1 cellular context compared by ENCODE assay signal in the genomic region with DNA sequence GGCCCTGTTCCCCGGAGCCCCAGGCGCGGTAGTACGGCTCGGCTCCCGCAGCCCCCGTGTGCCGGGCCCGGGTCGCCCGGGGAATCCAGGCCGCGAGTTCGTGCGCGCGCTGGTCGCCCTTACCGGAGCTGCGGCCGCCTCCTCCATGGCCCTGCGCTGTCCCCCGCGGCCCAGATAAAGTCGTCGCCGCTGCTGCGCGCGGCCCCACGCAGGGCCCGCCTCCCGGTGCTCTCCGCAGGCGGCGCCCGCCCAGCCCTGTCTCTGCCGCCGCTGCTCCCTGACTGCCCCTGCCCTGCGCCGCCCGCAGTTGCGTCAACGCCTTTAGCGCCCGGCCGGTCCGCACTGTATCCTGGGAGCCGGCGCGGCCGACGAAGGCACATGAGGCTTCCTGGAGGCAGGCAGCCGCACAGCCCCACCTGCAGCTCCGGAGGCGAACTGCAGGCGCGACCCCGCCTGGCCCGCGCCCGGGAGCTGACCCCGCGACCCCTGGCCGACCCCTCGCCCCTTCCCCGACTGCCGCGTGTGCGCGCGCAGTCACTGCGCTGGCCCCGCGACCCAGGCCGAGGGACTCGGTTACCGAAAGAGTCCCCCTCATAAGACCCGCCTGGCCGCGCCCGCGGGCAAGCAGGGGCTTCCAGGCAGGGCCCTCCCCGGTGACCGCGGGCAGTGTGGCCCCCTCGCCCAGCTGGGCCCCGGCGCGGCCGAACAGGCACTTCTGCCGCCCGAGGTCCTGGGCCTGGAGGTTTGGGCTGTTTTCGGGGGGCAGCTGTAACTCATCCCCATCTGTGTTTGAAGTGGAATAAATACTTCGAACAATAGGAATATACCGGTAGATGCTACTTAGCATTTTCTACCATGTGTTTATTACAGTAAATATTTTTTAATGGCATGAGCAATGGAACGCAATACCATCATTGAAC.
A peak's percentile ranks its signal among the peaks of the same experiment; 100 is the strongest.
TF ChIP-seq lines count a peak whose summit lies in the region.

No MANE protein-coding gene starts in this region.

TF ChIP-seq in K562, 482 proteins besides CTCF, POLR2A, EP300 and RAD21 (continued from another document and continues in another):
- TF ChIP-seq, protein P1, sequence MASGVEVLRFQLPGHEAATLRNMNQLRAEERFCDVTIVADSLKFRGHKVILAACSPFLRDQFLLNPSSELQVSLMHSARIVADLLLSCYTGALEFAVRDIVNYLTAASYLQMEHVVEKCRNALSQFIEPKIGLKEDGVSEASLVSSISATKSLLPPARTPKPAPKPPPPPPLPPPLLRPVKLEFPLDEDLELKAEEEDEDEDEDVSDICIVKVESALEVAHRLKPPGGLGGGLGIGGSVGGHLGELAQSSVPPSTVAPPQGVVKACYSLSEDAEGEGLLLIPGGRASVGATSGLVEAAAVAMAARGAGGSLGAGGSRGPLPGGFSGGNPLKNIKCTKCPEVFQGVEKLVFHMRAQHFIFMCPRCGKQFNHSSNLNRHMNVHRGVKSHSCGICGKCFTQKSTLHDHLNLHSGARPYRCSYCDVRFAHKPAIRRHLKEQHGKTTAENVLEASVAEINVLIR (CRISPR knock-in tag; IDR thresholded peaks at IDR 0.05): peak; percentile 66
- TF ChIP-seq BCL6 (CRISPR knock-in tag; IDR thresholded peaks at IDR 0.05) (peak; percentile 6), GATAD2B (IDR thresholded peaks at IDR 0.05; ENCODE audit: borderline replicate concordance) (peak; percentile 98), CBFA2T3 (IDR thresholded peaks at IDR 0.05) (0 out of 2 replicates have a peak, but pooled peaks have one; percentile 5), ARID1B (IDR thresholded peaks at IDR 0.05) (no peak), C11orf30 (IDR thresholded peaks at IDR 0.05; ENCODE audit: low read depth) (peak; percentile 70), RAD51 (IDR thresholded peaks at IDR 0.05; ENCODE audit: borderline replicate concordance, low read depth) (no peak), YY1 (IDR thresholded peaks at IDR 0.05; ENCODE audit: borderline replicate concordance in 1 of 3, control insufficient read depth in 1 of 3, extremely low read depth in 1 of 3, insufficient read depth in 3 of 3, insufficient read length in 1 of 3, insufficient replicate concordance in 2 of 3, low read depth in 1 of 3, low read length in 2 of 3) (peak in 2 of 3 experiments; percentile 76 to 77), POLR2B (IDR thresholded peaks at IDR 0.05; ENCODE audit: low read depth, partially characterized antibody) (peak; percentile 44), PHF8 (IDR thresholded peaks at IDR 0.05; ENCODE audit: borderline replicate concordance, low read length) (peak; percentile 87; the same call in 1 of the 2 replicates), CSDE1 (IDR thresholded peaks at IDR 0.05) (no peak; a peak in 1 of 4 replicates), RBM22 (IDR thresholded peaks at IDR 0.05; ENCODE audit: low read depth, low read length, poor library complexity, severe bottlenecking) (peak; percentile 79), CBX1 (IDR thresholded peaks at IDR 0.05; ENCODE audit: low read depth) (peak; percentile 93; the same call in 1 of the 2 replicates), MCM5 (IDR thresholded peaks at IDR 0.05; ENCODE audit: low read depth) (no peak), NELFE (IDR thresholded peaks at IDR 0.05; ENCODE audit: insufficient read depth, insufficient read length) (no peak), SRF (CRISPR knock-in tag; IDR thresholded peaks at IDR 0.05) (peak in 1 of 2 experiments; percentile 72; a peak in 2 of 4 replicates), ZKSCAN3 (CRISPR knock-in tag; IDR thresholded peaks at IDR 0.05) (no peak), POLR2H (tag; IDR thresholded peaks at IDR 0.05; ENCODE audit: low read depth) (peak; percentile 31; the same call in 1 of the 2 replicates), PHF20 (IDR thresholded peaks at IDR 0.05; ENCODE audit: partially characterized antibody) (peak; percentile 73), ZNF134 (CRISPR knock-in tag; conservative IDR thresholded peaks at IDR 0.05) (no peak; the same call in 1 of the 2 replicates), ZFP1 (CRISPR knock-in tag; IDR thresholded peaks at IDR 0.05) (no peak), DMBX1 (CRISPR knock-in tag; IDR thresholded peaks at IDR 0.05; ENCODE audit: borderline replicate concordance) (no peak), ZC3H4 (CRISPR knock-in tag; IDR thresholded peaks at IDR 0.05; ENCODE audit: borderline replicate concordance) (0 out of 2 replicates have a peak, but pooled peaks have one; percentile 67), TCF7L2 (IDR thresholded peaks at IDR 0.05; ENCODE audit: low read depth, low read length) (no peak), ESRRB (CRISPR knock-in tag; IDR thresholded peaks at IDR 0.05; ENCODE audit: borderline replicate concordance) (no peak), FOS (IDR thresholded peaks at IDR 0.05; ENCODE audit: extremely low read depth, insufficient read length) (no peak), CHD1 (IDR thresholded peaks at IDR 0.05; ENCODE audit: low read length) (peak; percentile 23), COPS2 (conservative IDR thresholded peaks at IDR 0.05) (no peak), POU5F1 (IDR thresholded peaks at IDR 0.05; ENCODE audit: borderline replicate concordance, low read depth, low read length, partially characterized antibody) (no peak), NCOA4 (IDR thresholded peaks at IDR 0.05; ENCODE audit: partially characterized antibody) (no peak), ZNF785 (CRISPR knock-in tag; IDR thresholded peaks at IDR 0.05) (no peak), PCBP1 (IDR thresholded peaks at IDR 0.05; ENCODE audit: low read depth, low read length, poor library complexity, severe bottlenecking) (peak; percentile 56), ELF2 (CRISPR knock-in tag; IDR thresholded peaks at IDR 0.05) (0 out of 2 replicates have a peak, but pooled peaks have one; percentile 55), NR4A1 (CRISPR knock-in tag; IDR thresholded peaks at IDR 0.05) (peak; percentile 45; the same call in 1 of the 2 replicates), NR4A1 (tag; IDR thresholded peaks at IDR 0.05) (peak; percentile 76; the same call in 1 of the 2 replicates), PML (IDR thresholded peaks at IDR 0.05; ENCODE audit: low read length) (peak; percentile 53; the same call in 1 of the 2 replicates), ETV6 (IDR thresholded peaks at IDR 0.05; ENCODE audit: borderline replicate concordance in 1 of 2, low read depth in 2 of 2, low read length in 1 of 2) (peak in 1 of 2 experiments; percentile 24; a peak in 1 of 4 replicates), ETV6 (CRISPR knock-in tag; IDR thresholded peaks at IDR 0.05; ENCODE audit: borderline replicate concordance) (peak; percentile 60; the same call in 1 of the 2 replicates), MCM2 (IDR thresholded peaks at IDR 0.05; ENCODE audit: low read depth) (no peak), SAP30 (IDR thresholded peaks at IDR 0.05; ENCODE audit: borderline replicate concordance, insufficient read depth, low read depth, low read length, poor library complexity, severe bottlenecking) (peak; percentile 74), SUPT5H (IDR thresholded peaks at IDR 0.05) (peak; percentile 75), ZNF445 (CRISPR knock-in tag; IDR thresholded peaks at IDR 0.05; ENCODE audit: low read depth) (no peak), CEBPG (CRISPR knock-in tag; IDR thresholded peaks at IDR 0.05) (peak; percentile 97), CEBPG (tag; conservative IDR thresholded peaks at IDR 0.05 in 1 of 2, IDR thresholded peaks at IDR 0.05 in 1 of 2) (peak; percentile 88 to 94), ELF1 (tag; IDR thresholded peaks at IDR 0.05) (peak; percentile 93)
- TF ChIP-seq, protein P2, sequence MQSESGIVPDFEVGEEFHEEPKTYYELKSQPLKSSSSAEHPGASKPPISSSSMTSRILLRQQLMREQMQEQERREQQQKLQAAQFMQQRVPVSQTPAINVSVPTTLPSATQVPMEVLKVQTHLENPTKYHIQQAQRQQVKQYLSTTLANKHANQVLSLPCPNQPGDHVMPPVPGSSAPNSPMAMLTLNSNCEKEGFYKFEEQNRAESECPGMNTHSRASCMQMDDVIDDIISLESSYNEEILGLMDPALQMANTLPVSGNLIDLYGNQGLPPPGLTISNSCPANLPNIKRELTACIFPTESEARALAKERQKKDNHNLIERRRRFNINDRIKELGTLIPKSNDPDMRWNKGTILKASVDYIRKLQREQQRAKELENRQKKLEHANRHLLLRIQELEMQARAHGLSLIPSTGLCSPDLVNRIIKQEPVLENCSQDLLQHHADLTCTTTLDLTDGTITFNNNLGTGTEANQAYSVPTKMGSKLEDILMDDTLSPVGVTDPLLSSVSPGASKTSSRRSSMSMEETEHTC (IDR thresholded peaks at IDR 0.05): peak; percentile 63; the same call in 1 of the 2 replicates
- TF ChIP-seq, protein P3, sequence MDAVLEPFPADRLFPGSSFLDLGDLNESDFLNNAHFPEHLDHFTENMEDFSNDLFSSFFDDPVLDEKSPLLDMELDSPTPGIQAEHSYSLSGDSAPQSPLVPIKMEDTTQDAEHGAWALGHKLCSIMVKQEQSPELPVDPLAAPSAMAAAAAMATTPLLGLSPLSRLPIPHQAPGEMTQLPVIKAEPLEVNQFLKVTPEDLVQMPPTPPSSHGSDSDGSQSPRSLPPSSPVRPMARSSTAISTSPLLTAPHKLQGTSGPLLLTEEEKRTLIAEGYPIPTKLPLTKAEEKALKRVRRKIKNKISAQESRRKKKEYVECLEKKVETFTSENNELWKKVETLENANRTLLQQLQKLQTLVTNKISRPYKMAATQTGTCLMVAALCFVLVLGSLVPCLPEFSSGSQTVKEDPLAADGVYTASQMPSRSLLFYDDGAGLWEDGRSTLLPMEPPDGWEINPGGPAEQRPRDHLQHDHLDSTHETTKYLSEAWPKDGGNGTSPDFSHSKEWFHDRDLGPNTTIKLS (IDR thresholded peaks at IDR 0.05; ENCODE audit: borderline replicate concordance, low read depth): peak; percentile 69; the same call in 1 of the 2 replicates
- TF ChIP-seq, protein P4, sequence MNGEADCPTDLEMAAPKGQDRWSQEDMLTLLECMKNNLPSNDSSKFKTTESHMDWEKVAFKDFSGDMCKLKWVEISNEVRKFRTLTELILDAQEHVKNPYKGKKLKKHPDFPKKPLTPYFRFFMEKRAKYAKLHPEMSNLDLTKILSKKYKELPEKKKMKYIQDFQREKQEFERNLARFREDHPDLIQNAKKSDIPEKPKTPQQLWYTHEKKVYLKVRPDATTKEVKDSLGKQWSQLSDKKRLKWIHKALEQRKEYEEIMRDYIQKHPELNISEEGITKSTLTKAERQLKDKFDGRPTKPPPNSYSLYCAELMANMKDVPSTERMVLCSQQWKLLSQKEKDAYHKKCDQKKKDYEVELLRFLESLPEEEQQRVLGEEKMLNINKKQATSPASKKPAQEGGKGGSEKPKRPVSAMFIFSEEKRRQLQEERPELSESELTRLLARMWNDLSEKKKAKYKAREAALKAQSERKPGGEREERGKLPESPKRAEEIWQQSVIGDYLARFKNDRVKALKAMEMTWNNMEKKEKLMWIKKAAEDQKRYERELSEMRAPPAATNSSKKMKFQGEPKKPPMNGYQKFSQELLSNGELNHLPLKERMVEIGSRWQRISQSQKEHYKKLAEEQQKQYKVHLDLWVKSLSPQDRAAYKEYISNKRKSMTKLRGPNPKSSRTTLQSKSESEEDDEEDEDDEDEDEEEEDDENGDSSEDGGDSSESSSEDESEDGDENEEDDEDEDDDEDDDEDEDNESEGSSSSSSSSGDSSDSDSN (IDR thresholded peaks at IDR 0.05; ENCODE audit: borderline replicate concordance in 1 of 2, low read depth in 2 of 2, low read length in 2 of 2): peak; percentile 52 to 60; a peak in 2 of 4 replicates
- TF ChIP-seq, protein P5, sequence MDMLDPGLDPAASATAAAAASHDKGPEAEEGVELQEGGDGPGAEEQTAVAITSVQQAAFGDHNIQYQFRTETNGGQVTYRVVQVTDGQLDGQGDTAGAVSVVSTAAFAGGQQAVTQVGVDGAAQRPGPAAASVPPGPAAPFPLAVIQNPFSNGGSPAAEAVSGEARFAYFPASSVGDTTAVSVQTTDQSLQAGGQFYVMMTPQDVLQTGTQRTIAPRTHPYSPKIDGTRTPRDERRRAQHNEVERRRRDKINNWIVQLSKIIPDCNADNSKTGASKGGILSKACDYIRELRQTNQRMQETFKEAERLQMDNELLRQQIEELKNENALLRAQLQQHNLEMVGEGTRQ (CRISPR knock-in tag; IDR thresholded peaks at IDR 0.05): peak; percentile 54; the same call in 1 of the 2 replicates
- TF ChIP-seq, protein P6, sequence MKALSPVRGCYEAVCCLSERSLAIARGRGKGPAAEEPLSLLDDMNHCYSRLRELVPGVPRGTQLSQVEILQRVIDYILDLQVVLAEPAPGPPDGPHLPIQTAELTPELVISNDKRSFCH (CRISPR knock-in tag; IDR thresholded peaks at IDR 0.05): no peak
- TF ChIP-seq, protein P6 (tag; IDR thresholded peaks at IDR 0.05): peak; percentile 85; the same call in 1 of the 2 replicates
- TF ChIP-seq, protein P7, sequence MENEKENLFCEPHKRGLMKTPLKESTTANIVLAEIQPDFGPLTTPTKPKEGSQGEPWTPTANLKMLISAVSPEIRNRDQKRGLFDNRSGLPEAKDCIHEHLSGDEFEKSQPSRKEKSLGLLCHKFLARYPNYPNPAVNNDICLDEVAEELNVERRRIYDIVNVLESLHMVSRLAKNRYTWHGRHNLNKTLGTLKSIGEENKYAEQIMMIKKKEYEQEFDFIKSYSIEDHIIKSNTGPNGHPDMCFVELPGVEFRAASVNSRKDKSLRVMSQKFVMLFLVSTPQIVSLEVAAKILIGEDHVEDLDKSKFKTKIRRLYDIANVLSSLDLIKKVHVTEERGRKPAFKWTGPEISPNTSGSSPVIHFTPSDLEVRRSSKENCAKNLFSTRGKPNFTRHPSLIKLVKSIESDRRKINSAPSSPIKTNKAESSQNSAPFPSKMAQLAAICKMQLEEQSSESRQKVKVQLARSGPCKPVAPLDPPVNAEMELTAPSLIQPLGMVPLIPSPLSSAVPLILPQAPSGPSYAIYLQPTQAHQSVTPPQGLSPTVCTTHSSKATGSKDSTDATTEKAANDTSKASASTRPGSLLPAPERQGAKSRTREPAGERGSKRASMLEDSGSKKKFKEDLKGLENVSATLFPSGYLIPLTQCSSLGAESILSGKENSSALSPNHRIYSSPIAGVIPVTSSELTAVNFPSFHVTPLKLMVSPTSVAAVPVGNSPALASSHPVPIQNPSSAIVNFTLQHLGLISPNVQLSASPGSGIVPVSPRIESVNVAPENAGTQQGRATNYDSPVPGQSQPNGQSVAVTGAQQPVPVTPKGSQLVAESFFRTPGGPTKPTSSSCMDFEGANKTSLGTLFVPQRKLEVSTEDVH (IDR thresholded peaks at IDR 0.05; ENCODE audit: low read depth, partially characterized antibody): peak; percentile 25
- TF ChIP-seq, protein P8, sequence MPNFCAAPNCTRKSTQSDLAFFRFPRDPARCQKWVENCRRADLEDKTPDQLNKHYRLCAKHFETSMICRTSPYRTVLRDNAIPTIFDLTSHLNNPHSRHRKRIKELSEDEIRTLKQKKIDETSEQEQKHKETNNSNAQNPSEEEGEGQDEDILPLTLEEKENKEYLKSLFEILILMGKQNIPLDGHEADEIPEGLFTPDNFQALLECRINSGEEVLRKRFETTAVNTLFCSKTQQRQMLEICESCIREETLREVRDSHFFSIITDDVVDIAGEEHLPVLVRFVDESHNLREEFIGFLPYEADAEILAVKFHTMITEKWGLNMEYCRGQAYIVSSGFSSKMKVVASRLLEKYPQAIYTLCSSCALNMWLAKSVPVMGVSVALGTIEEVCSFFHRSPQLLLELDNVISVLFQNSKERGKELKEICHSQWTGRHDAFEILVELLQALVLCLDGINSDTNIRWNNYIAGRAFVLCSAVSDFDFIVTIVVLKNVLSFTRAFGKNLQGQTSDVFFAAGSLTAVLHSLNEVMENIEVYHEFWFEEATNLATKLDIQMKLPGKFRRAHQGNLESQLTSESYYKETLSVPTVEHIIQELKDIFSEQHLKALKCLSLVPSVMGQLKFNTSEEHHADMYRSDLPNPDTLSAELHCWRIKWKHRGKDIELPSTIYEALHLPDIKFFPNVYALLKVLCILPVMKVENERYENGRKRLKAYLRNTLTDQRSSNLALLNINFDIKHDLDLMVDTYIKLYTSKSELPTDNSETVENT (CRISPR knock-in tag; IDR thresholded peaks at IDR 0.05): peak; percentile 98
